Comparison of ENCODE assay signal across 19 cellular contexts in genomic region chr18:5937086-5937485, GRCh38. TPM values are rescaled to one million over a fixed set of nuclear protein-coding genes. Genes with fewer than 3 reads are reported as not detected.
DNase-seq lines count a peak whose midpoint lies in the region; ATAC-seq and TF ChIP-seq lines count a peak whose summit lies in the region.
"Had no signal": no experiment of that assay in that cellular context is flagged by ENCODE, and none has a peak within 500 bp of the region (broad histone marks: within the 10 kb centered on the region; RNA-seq: fewer than 3 reads in every experiment).

No MANE protein-coding gene starts in this region.

- no peak overlapping the region for H3K4me3 ChIP-seq in esophagus muscularis mucosa
- H3K4me3 ChIP-seq: BLaER1, GM23248 had no signal

- peaks cover 49% of the 10 kb centered on the region for H3K4me1 Mint-ChIP-seq in neural crest cell
- H3K4me1 Mint-ChIP-seq: B cell; CD4-positive, CD25-positive, alpha-beta regulatory T cell had no signal

- peaks cover 2% of the 10 kb centered on the region for H3K36me3 Mint-ChIP-seq in neural crest cell (ENCODE audit: low read depth)
- H3K36me3 Mint-ChIP-seq: CD4-positive, CD25-positive, alpha-beta regulatory T cell; CD8-positive, alpha-beta T cell had no signal

- ATAC-seq in HG02610 (IDR thresholded peaks at IDR 0.05; ENCODE audit: unreplicated experiment): no peak
- ATAC-seq: CD8-positive, alpha-beta T cell; HCT116 had no signal

- no peaks in the 10 kb centered on the region for H3K27me3 Mint-ChIP-seq in neural crest cell (ENCODE audit: low read depth)
- H3K27me3 Mint-ChIP-seq: CD4-positive, CD25-positive, alpha-beta regulatory T cell had no signal

- DNase-seq in esophagus muscularis mucosa (ENCODE audit: extremely low spot score) (peak; percentile 80), neural crest cell (ENCODE audit: low read depth, low spot score) (no peak), retina (peak; percentile 57), NOMO-1 (lab: John Stamatoyannopoulos, UW; ENCODE audit: unreplicated experiment in 2 of 2) (no peak), kidney tubule cell (ENCODE audit: low spot score) (no peak)
- DNase-seq: Caco-2; CD4-positive, CD25-positive, alpha-beta regulatory T cell; CD8-positive, alpha-beta T cell; DMS153; DND-41; GM23248; H9 had no signal

- TF ChIP-seq CTCF in esophagus muscularis mucosa (IDR thresholded peaks at IDR 0.05) (no peak), neural crest cell (conservative IDR thresholded peaks at IDR 0.05) (no peak)

- no peaks in the 10 kb centered on the region for H3K36me3 ChIP-seq in esophagus muscularis mucosa
- H3K36me3 ChIP-seq: BLaER1 had no signal

- no peak for TF ChIP-seq POLR2A in esophagus muscularis mucosa (IDR thresholded peaks at IDR 0.05; ENCODE audit: low read depth)

- no peaks in the 10 kb centered on the region for H3K9me3 Mint-ChIP-seq in neural crest cell
- H3K9me3 Mint-ChIP-seq: CD8-positive, alpha-beta T cell; H9 had no signal

- no peaks in the 10 kb centered on the region for H3K27me3 ChIP-seq in esophagus muscularis mucosa
- H3K27me3 ChIP-seq: BLaER1 had no signal

- intact Hi-C loops in esophagus muscularis mucosa (cut with DNase I): no loop called here

- no peak for TF ChIP-seq EP300 in esophagus muscularis mucosa (IDR thresholded peaks at IDR 0.05)

- no peaks in the 10 kb centered on the region for H3K4me1 ChIP-seq in esophagus muscularis mucosa
- H3K4me1 ChIP-seq: Caco-2 had no signal

- peak overlapping the region; percentile 72 for H3K4me3 Mint-ChIP-seq in neural crest cell
- H3K4me3 Mint-ChIP-seq: B cell; CD4-positive, CD25-positive, alpha-beta regulatory T cell; CD8-positive, alpha-beta T cell; H9 had no signal

- 89% methylated on average over 6 of the region's 6 CpGs for WGBS in esophagus muscularis mucosa

- no peaks in the 10 kb centered on the region for H3K9me3 ChIP-seq in esophagus muscularis mucosa
- H3K9me3 ChIP-seq: BLaER1, Caco-2 had no signal

- H3K27ac Mint-ChIP-seq in neural crest cell (ENCODE audit: unreplicated experiment): peak overlapping the region; percentile 93
- H3K27ac Mint-ChIP-seq: B cell; CD4-positive, CD25-positive, alpha-beta regulatory T cell; CD8-positive, alpha-beta T cell; H9 had no signal

- H3K27ac ChIP-seq in esophagus muscularis mucosa (replicated peaks in 1 of 4): no peak overlapping the region
- H3K27ac ChIP-seq: BLaER1, C4-2B, GM23248 had no signal

RNA-seq across cellular contexts. Expression of gene TMEM200C, which starts 41.8 kb away (rescaled TPM):
- total RNA-seq in esophagus muscularis mucosa (under 1 TPM; under 0.01 to 0.92 (median 0.36) TPM), neural crest cell (24.2 and 26.1 TPM in 2 replicates)
- total RNA-seq: A172; A673; B cell; CD4-positive, CD25-positive, alpha-beta regulatory T cell; CD8-positive, alpha-beta T cell; GM23248 had no signal

Comparison
In these comparisons a context has a peak if more than half of its experiments do, and no peak if none do; other contexts are left out.
1. DNase-seq: peak in esophagus muscularis mucosa (single experiment) and retina (single experiment); none in neural crest cell (single experiment), NOMO-1 (0 of 2) and kidney tubule cell (single experiment).
2. RNA of gene TMEM200C, which starts 41.8 kb away (total RNA-seq): 24.2 to 26.1 TPM in neural crest cell; under 0.01 to 0.92 TPM in esophagus muscularis mucosa; every median in the first group is over 10 times any median in the second.